In the genomic region with DNA sequence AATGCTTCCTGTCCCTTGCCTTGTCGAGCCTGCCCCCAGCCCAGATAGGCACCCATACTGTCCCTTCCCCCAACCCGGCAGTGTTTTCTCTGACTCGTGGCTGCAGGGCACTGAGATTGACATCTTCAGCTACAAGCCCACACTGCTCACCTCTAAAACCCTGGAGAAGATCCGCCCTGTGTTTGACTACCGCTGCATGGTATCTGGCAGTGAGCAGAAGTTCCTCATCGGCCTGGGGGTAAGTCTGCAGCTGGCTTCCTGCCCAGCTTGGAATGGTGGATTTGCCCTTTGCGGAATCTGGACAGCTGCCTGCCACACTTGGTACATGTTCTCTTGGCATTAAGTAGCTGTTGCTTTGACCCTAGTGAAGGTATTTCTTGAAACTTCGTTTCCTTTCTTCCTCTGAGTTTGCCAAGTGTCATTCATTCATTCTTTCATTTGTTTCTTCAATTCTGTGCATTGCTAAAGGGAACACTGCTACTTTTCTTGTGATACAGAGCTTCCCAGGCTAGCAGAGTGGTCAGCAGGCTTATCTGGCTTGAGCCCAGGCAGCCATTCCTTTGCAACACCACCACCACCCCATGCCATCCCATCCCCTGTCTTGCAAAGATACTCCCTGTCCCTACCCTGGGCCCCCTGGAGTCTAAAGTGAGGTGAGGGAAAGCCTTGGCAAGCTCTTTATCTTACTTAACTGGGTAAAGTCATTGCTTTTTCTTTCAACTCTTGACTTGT, we compare ENCODE assay signal across 10 cellular contexts. TPM values are rescaled to one million over a fixed set of nuclear protein-coding genes. Genes with fewer than 3 reads are reported as not detected.
DNase-seq lines count a peak whose midpoint lies in the region; ATAC-seq and TF ChIP-seq lines count a peak whose summit lies in the region.
"Had no signal": no experiment of that assay in that cellular context is flagged by ENCODE, and none has a peak within 500 bp of the region (broad histone marks: within the 10 kb centered on the region; RNA-seq: fewer than 3 reads in every experiment).

No MANE protein-coding gene starts in this region.

- no peak overlapping the region for H3K27ac ChIP-seq in foreskin keratinocyte

- CTCF ChIA-PET in activated B cell treated with CpG ODN at 0.5 μM for 24 hours (lab: Charles Lee), result interaction anchor here (1.5 kb wide), 1 partner anchor 219 kb away, joined by 5 read pairs; no protein-coding TSS in a partner anchor

- H3K9me3 Mint-ChIP-seq in activated B cell treated with CpG ODN at 0.5 μM for 24 hours, result no peaks in the 10 kb centered on the region
- no peaks in the 10 kb centered on the region for H3K9me3 Mint-ChIP-seq in T-helper 2 cell treated with Interferon-gamma antibody and Interleukin-4, amounts not matched to agents 5 μg/mL and 100 μg/mL, for 36 hours
- H3K9me3 Mint-ChIP-seq: immature natural killer cell had no signal

- POLR2A ChIA-PET in activated B cell treated with CpG ODN at 0.5 μM for 24 hours (lab: Charles Lee), result interaction anchor here (0.6 kb wide), 1 partner anchor 533 kb away, joined by 6 read pairs; no protein-coding TSS in a partner anchor

- H3K4me3 Mint-ChIP-seq in activated B cell treated with CpG ODN at 0.5 μM for 24 hours, result no peak overlapping the region
- H3K4me3 Mint-ChIP-seq in T-helper 2 cell treated with Interferon-gamma antibody and Interleukin-4, amounts not matched to agents 5 μg/mL and 100 μg/mL, for 36 hours, result no peak overlapping the region
- H3K4me3 Mint-ChIP-seq: immature natural killer cell had no signal

- no peak overlapping the region for H3K4me3 ChIP-seq in MG63

- no peak for TF ChIP-seq CTCF in activated B cell treated with CpG ODN at 0.5 μM for 24 hours (IDR thresholded peaks at IDR 0.05)
- TF ChIP-seq CTCF in foreskin keratinocyte (conservative IDR thresholded peaks at IDR 0.05), result no peak

- peaks cover 26% of the 10 kb centered on the region for H3K36me3 ChIP-seq in MG63

- peaks cover 12% of the 10 kb centered on the region for H3K4me1 ChIP-seq in foreskin keratinocyte

- H3K9me3 ChIP-seq in MG63, result peaks cover 3% of the 10 kb centered on the region; the same call in 1 of the 2 replicates

- no peaks in the 10 kb centered on the region for H3K27me3 ChIP-seq in MG63
- H3K27me3 ChIP-seq in foreskin keratinocyte, result no peaks in the 10 kb centered on the region

- ATAC-seq in activated B cell treated with CpG ODN at 0.5 μM for 24 hours (ENCODE audit: low read depth) (no peak), foreskin keratinocyte (peak; percentile 91), GM18511 (IDR thresholded peaks at IDR 0.05; ENCODE audit: unreplicated experiment) (no peak)

- peak overlapping the region; percentile 6 for H3K27ac Mint-ChIP-seq in activated B cell treated with CpG ODN at 0.5 μM for 24 hours
- H3K27ac Mint-ChIP-seq in T-helper 2 cell treated with Interferon-gamma antibody and Interleukin-4, amounts not matched to agents 5 μg/mL and 100 μg/mL, for 36 hours, result no peak overlapping the region

- no peaks in the 10 kb centered on the region for H3K27me3 Mint-ChIP-seq in activated B cell treated with CpG ODN at 0.5 μM for 24 hours
- no peaks in the 10 kb centered on the region for H3K27me3 Mint-ChIP-seq in T-helper 2 cell treated with Interferon-gamma antibody and Interleukin-4, amounts not matched to agents 5 μg/mL and 100 μg/mL, for 36 hours (ENCODE audit: low read depth)

- intact Hi-C loops in activated B cell treated with CpG ODN at 0.5 μM for 24 hours (cut with micrococcal nuclease), result no loop called here

- DNase-seq in MG63 (peak; percentile 93), activated B cell treated with CpG ODN at 0.5 μM for 24 hours (no peak), foreskin keratinocyte (peak; percentile 65 to 87), renal cortical epithelial cell (ENCODE audit: low read depth) (peak; percentile 78), DMS79 treated with DMSO at 0.1 percent for 48 hours (lab: John Stamatoyannopoulos, UW) (no peak)
- no peak for DNase-seq in T-helper 2 cell treated with Interferon-gamma antibody and Interleukin-4, amounts not matched to agents 5 μg/mL and 100 μg/mL, for 36 hours (ENCODE audit: low spot score)
- DNase-seq: immature natural killer cell, NCI-H526 treated with DMSO at 0.1 percent for 48 hours, T-helper 9 cell had no signal

- H3K36me3 Mint-ChIP-seq in activated B cell treated with CpG ODN at 0.5 μM for 24 hours (ENCODE audit: low read depth), result peaks cover 90% of the 10 kb centered on the region
- peaks cover 73% of the 10 kb centered on the region for H3K36me3 Mint-ChIP-seq in T-helper 2 cell treated with Interferon-gamma antibody and Interleukin-4, amounts not matched to agents 5 μg/mL and 100 μg/mL, for 36 hours (ENCODE audit: low read depth)

- no peaks in the 10 kb centered on the region for H3K4me1 Mint-ChIP-seq in activated B cell treated with CpG ODN at 0.5 μM for 24 hours
- H3K4me1 Mint-ChIP-seq in T-helper 2 cell treated with Interferon-gamma antibody and Interleukin-4, amounts not matched to agents 5 μg/mL and 100 μg/mL, for 36 hours (ENCODE audit: low read depth), result no peaks in the 10 kb centered on the region

RNA-seq across cellular contexts. Expression of a gene that starts 26.2 kb away (rescaled TPM):
- 30.6 and 71.3 TPM in 2 replicates for total RNA-seq in MG63 (2014; rRNA removed; shearing (Covaris generic); ENCODE audit: low replicate concordance)
- total RNA-seq in activated B cell treated with CpG ODN at 0.5 μM for 24 hours (18.4 and 25.9 TPM in 2 replicates), foreskin keratinocyte (24.8 and 27.4 TPM in 2 replicates), renal cortical epithelial cell (21.1 and 46.5 TPM in 2 replicates)
- 45.7 and 48.9 TPM in 2 replicates for polyA plus RNA-seq in foreskin keratinocyte

RNA-seq across cellular contexts. Expression of a gene that starts 40.5 kb away (rescaled TPM):
- 30.3 and 33.8 TPM in 2 replicates for total RNA-seq in MG63 (2014; rRNA removed; shearing (Covaris generic); ENCODE audit: low replicate concordance)
- total RNA-seq in activated B cell treated with CpG ODN at 0.5 μM for 24 hours (59.0 and 65.7 TPM in 2 replicates), foreskin keratinocyte (37.8 and 43.0 TPM in 2 replicates), renal cortical epithelial cell (33.2 and 41.7 TPM in 2 replicates)
- polyA plus RNA-seq in foreskin keratinocyte, result 19.7 and 21.0 TPM in 2 replicates

Comparison
In these comparisons a context has a peak if more than half of its experiments do, and no peak if none do; other contexts are left out.
1. DNase-seq: peak in MG63 (single experiment), foreskin keratinocyte (2 of 2) and renal cortical epithelial cell (single experiment); none in activated B cell treated with CpG ODN at 0.5 μM for 24 hours (single experiment), T-helper 2 cell treated with Interferon-gamma antibody and Interleukin-4, amounts not matched to agents 5 μg/mL and 100 μg/mL, for 36 hours (single experiment) and DMS79 treated with DMSO at 0.1 percent for 48 hours (single experiment).